ENCODE assay signal across 1 cellular context in the genomic region with DNA sequence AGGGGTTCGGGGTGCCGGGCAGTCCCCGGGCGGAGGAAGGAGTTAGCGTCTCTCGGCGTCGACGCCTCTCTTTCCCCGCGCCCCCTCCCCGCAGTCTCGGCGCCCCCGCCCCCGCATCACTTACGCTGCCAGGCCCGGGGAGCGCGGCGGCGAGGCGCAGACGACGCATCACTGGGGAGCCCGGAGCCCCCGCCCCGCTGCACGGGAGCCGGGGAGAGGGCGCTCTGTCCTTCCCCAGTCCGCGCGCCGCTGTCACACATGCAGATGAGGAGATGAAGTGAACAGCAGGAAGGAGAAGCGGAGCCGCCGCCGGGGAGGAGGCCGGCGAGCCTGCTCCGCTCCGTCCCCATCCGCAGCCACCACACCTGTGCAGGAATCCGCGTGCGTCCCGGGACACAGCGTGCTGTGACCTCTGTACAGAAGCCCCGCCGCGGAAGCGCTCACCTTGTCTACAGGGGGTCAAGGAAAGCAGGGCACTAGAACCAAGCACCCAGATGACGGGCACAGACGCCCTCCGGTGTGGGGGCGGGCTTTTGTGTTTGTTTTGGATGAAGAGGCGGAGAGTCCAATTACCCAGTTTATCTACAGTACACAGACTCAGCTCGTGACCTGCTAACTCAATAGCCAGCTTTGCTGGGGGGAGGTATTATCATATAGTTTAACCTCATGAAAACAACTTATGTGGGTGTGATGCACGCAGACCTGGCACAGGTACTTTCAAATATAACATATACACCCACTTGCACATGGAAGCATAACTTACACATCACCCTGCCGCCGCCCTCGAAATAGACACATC.
TF ChIP-seq lines count a peak whose summit lies in the region.

No MANE protein-coding gene starts in this region.

TF ChIP-seq in K562, 482 proteins besides CTCF, POLR2A, EP300 and RAD21 (continued from another document and continues in another):
- TF ChIP-seq, protein P1, sequence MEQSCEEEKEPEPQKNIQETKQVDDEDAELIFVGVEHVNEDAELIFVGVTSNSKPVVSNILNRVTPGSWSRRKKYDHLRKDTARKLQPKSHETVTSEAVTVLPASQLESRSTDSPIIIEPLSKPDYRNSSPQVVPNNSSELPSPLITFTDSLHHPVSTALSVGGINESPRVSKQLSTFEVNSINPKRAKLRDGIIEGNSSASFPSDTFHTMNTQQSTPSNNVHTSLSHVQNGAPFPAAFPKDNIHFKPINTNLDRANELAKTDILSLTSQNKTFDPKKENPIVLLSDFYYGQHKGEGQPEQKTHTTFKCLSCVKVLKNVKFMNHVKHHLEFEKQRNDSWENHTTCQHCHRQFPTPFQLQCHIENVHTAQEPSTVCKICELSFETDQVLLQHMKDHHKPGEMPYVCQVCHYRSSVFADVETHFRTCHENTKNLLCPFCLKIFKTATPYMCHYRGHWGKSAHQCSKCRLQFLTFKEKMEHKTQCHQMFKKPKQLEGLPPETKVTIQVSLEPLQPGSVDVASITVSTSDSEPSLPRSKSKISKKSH (CRISPR knock-in tag; IDR thresholded peaks at IDR 0.05), result no peak
- no peak for TF ChIP-seq SMC3 (conservative IDR thresholded peaks at IDR 0.05; ENCODE audit: insufficient read depth, low read depth, low read length)
- TF ChIP-seq, protein P2, sequence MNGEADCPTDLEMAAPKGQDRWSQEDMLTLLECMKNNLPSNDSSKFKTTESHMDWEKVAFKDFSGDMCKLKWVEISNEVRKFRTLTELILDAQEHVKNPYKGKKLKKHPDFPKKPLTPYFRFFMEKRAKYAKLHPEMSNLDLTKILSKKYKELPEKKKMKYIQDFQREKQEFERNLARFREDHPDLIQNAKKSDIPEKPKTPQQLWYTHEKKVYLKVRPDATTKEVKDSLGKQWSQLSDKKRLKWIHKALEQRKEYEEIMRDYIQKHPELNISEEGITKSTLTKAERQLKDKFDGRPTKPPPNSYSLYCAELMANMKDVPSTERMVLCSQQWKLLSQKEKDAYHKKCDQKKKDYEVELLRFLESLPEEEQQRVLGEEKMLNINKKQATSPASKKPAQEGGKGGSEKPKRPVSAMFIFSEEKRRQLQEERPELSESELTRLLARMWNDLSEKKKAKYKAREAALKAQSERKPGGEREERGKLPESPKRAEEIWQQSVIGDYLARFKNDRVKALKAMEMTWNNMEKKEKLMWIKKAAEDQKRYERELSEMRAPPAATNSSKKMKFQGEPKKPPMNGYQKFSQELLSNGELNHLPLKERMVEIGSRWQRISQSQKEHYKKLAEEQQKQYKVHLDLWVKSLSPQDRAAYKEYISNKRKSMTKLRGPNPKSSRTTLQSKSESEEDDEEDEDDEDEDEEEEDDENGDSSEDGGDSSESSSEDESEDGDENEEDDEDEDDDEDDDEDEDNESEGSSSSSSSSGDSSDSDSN (IDR thresholded peaks at IDR 0.05; ENCODE audit: borderline replicate concordance in 1 of 2, low read depth in 2 of 2, low read length in 2 of 2), result peak in 1 of 2 experiments; percentile 73; a peak in 1 of 4 replicates
- no peak for TF ChIP-seq SIRT6 (IDR thresholded peaks at IDR 0.05; ENCODE audit: low read depth, low read length)
- no peak for TF ChIP-seq ZNF184 (CRISPR knock-in tag; IDR thresholded peaks at IDR 0.05)
- TF ChIP-seq BMI1 (IDR thresholded peaks at IDR 0.05; ENCODE audit: low read length), result no peak
- no peak for TF ChIP-seq ESRRA (IDR thresholded peaks at IDR 0.05; ENCODE audit: borderline replicate concordance, low read depth)
- TF ChIP-seq, protein P3, sequence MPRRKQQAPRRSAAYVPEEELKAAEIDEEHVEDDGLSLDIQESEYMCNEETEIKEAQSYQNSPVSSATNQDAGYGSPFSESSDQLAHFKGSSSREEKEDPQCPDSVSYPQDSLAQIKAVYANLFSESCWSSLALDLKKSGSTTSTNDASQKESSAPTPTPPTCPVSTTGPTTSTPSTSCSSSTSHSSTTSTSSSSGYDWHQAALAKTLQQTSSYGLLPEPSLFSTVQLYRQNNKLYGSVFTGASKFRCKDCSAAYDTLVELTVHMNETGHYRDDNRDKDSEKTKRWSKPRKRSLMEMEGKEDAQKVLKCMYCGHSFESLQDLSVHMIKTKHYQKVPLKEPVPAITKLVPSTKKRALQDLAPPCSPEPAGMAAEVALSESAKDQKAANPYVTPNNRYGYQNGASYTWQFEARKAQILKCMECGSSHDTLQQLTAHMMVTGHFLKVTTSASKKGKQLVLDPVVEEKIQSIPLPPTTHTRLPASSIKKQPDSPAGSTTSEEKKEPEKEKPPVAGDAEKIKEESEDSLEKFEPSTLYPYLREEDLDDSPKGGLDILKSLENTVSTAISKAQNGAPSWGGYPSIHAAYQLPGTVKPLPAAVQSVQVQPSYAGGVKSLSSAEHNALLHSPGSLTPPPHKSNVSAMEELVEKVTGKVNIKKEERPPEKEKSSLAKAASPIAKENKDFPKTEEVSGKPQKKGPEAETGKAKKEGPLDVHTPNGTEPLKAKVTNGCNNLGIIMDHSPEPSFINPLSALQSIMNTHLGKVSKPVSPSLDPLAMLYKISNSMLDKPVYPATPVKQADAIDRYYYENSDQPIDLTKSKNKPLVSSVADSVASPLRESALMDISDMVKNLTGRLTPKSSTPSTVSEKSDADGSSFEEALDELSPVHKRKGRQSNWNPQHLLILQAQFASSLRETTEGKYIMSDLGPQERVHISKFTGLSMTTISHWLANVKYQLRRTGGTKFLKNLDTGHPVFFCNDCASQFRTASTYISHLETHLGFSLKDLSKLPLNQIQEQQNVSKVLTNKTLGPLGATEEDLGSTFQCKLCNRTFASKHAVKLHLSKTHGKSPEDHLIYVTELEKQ (CRISPR knock-in tag; IDR thresholded peaks at IDR 0.05), result no peak
- TF ChIP-seq ZC3H4 (CRISPR knock-in tag; IDR thresholded peaks at IDR 0.05; ENCODE audit: borderline replicate concordance), result no peak
- no peak for TF ChIP-seq NFIC (IDR thresholded peaks at IDR 0.05)
- TF ChIP-seq SOX6 (IDR thresholded peaks at IDR 0.05), result peak; percentile 67; the same call in 1 of the 2 replicates
- TF ChIP-seq BDP1 (IDR thresholded peaks at IDR 0.05; ENCODE audit: insufficient read depth, insufficient read length), result no peak
- TF ChIP-seq CTBP1 (IDR thresholded peaks at IDR 0.05; ENCODE audit: borderline replicate concordance), result peak; percentile 76; the same call in 1 of the 2 replicates
- TF ChIP-seq, protein P4, sequence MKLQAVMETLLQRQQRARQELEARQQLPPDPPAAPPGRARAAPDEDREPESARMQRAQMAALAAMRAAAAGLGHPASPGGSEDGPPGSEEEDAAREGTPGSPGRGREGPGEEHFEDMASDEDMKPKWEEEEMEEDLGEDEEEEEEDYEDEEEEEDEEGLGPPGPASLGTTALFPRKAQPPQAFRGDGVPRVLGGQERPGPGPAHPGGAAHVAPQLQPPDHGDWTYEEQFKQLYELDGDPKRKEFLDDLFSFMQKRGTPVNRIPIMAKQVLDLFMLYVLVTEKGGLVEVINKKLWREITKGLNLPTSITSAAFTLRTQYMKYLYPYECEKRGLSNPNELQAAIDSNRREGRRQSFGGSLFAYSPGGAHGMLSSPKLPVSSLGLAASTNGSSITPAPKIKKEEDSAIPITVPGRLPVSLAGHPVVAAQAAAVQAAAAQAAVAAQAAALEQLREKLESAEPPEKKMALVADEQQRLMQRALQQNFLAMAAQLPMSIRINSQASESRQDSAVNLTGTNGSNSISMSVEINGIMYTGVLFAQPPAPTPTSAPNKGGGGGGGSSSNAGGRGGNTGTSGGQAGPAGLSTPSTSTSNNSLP (IDR thresholded peaks at IDR 0.05; ENCODE audit: borderline replicate concordance, low read depth, low read length), result no peak
- no peak for TF ChIP-seq PTBP1 (IDR thresholded peaks at IDR 0.05; ENCODE audit: low read depth, low read length)
- TF ChIP-seq, protein P5, sequence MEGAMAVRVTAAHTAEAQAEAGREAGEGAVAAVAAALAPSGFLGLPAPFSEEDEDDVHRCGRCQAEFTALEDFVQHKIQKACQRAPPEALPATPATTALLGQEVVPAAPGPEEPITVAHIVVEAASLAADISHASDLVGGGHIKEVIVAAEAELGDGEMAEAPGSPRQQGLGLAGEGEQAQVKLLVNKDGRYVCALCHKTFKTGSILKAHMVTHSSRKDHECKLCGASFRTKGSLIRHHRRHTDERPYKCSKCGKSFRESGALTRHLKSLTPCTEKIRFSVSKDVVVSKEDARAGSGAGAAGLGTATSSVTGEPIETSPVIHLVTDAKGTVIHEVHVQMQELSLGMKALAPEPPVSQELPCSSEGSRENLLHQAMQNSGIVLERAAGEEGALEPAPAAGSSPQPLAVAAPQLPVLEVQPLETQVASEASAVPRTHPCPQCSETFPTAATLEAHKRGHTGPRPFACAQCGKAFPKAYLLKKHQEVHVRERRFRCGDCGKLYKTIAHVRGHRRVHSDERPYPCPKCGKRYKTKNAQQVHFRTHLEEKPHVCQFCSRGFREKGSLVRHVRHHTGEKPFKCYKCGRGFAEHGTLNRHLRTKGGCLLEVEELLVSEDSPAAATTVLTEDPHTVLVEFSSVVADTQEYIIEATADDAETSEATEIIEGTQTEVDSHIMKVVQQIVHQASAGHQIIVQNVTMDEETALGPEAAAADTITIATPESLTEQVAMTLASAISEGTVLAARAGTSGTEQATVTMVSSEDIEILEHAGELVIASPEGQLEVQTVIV (CRISPR knock-in tag; IDR thresholded peaks at IDR 0.05; ENCODE audit: borderline replicate concordance), result no peak
- no peak for TF ChIP-seq BACH1 (tag; IDR thresholded peaks at IDR 0.05)
- no peak for TF ChIP-seq FIP1L1 (IDR thresholded peaks at IDR 0.05; ENCODE audit: low read depth, low read length, poor library complexity, severe bottlenecking)
- TF ChIP-seq EWSR1 (IDR thresholded peaks at IDR 0.05; ENCODE audit: borderline replicate concordance, low read depth, partially characterized antibody), result no peak
- TF ChIP-seq KAT7 (CRISPR knock-in tag; IDR thresholded peaks at IDR 0.05; ENCODE audit: borderline replicate concordance), result no peak
- TF ChIP-seq, protein P6, sequence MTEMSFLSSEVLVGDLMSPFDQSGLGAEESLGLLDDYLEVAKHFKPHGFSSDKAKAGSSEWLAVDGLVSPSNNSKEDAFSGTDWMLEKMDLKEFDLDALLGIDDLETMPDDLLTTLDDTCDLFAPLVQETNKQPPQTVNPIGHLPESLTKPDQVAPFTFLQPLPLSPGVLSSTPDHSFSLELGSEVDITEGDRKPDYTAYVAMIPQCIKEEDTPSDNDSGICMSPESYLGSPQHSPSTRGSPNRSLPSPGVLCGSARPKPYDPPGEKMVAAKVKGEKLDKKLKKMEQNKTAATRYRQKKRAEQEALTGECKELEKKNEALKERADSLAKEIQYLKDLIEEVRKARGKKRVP (CRISPR knock-in tag; IDR thresholded peaks at IDR 0.05), result no peak
- TF ChIP-seq HMG20B (CRISPR knock-in tag; IDR thresholded peaks at IDR 0.05), result no peak
- no peak for TF ChIP-seq SIX5 (IDR thresholded peaks at IDR 0.05; ENCODE audit: borderline replicate concordance in 1 of 2, insufficient read depth in 1 of 2, low read depth in 1 of 2, low read length in 2 of 2)
- TF ChIP-seq RBM39 (optimal IDR thresholded peaks at IDR 0.05; ENCODE audit: low read depth, low read length), result no peak
- 0 out of 2 replicates have a peak, but pooled peaks have one; percentile 39 for TF ChIP-seq LCOR (CRISPR knock-in tag; IDR thresholded peaks at IDR 0.05)
- TF ChIP-seq, protein P7, sequence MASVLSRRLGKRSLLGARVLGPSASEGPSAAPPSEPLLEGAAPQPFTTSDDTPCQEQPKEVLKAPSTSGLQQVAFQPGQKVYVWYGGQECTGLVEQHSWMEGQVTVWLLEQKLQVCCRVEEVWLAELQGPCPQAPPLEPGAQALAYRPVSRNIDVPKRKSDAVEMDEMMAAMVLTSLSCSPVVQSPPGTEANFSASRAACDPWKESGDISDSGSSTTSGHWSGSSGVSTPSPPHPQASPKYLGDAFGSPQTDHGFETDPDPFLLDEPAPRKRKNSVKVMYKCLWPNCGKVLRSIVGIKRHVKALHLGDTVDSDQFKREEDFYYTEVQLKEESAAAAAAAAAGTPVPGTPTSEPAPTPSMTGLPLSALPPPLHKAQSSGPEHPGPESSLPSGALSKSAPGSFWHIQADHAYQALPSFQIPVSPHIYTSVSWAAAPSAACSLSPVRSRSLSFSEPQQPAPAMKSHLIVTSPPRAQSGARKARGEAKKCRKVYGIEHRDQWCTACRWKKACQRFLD (CRISPR knock-in tag; IDR thresholded peaks at IDR 0.05), result no peak
- no peak for TF ChIP-seq DNMT1 (IDR thresholded peaks at IDR 0.05)
- no peak for TF ChIP-seq RBM17 (IDR thresholded peaks at IDR 0.05; ENCODE audit: borderline replicate concordance, low read depth, low read length)
- no peak for TF ChIP-seq YY1 (IDR thresholded peaks at IDR 0.05; ENCODE audit: borderline replicate concordance in 1 of 3, control insufficient read depth in 1 of 3, extremely low read depth in 1 of 3, insufficient read depth in 3 of 3, insufficient read length in 1 of 3, insufficient replicate concordance in 2 of 3, low read depth in 1 of 3, low read length in 2 of 3)
- TF ChIP-seq, protein P8, sequence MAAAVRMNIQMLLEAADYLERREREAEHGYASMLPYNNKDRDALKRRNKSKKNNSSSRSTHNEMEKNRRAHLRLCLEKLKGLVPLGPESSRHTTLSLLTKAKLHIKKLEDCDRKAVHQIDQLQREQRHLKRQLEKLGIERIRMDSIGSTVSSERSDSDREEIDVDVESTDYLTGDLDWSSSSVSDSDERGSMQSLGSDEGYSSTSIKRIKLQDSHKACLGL (CRISPR knock-in tag; IDR thresholded peaks at IDR 0.05; ENCODE audit: borderline replicate concordance, poor library complexity, severe bottlenecking), result no peak
- no peak for TF ChIP-seq ZNF121 (CRISPR knock-in tag; conservative IDR thresholded peaks at IDR 0.05)
- TF ChIP-seq FOXJ2 (tag; IDR thresholded peaks at IDR 0.05), result no peak
- TF ChIP-seq, protein P9, sequence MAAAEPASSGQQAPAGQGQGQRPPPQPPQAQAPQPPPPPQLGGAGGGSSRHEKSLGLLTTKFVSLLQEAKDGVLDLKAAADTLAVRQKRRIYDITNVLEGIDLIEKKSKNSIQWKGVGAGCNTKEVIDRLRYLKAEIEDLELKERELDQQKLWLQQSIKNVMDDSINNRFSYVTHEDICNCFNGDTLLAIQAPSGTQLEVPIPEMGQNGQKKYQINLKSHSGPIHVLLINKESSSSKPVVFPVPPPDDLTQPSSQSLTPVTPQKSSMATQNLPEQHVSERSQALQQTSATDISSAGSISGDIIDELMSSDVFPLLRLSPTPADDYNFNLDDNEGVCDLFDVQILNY (CRISPR knock-in tag; IDR thresholded peaks at IDR 0.05), result 0 out of 2 replicates have a peak, but pooled peaks have one; percentile 58
- no peak for TF ChIP-seq ELF1 (tag; IDR thresholded peaks at IDR 0.05)
- TF ChIP-seq, protein P10, sequence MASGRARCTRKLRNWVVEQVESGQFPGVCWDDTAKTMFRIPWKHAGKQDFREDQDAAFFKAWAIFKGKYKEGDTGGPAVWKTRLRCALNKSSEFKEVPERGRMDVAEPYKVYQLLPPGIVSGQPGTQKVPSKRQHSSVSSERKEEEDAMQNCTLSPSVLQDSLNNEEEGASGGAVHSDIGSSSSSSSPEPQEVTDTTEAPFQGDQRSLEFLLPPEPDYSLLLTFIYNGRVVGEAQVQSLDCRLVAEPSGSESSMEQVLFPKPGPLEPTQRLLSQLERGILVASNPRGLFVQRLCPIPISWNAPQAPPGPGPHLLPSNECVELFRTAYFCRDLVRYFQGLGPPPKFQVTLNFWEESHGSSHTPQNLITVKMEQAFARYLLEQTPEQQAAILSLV (tag; IDR thresholded peaks at IDR 0.05), result no peak
- TF ChIP-seq, protein P11, sequence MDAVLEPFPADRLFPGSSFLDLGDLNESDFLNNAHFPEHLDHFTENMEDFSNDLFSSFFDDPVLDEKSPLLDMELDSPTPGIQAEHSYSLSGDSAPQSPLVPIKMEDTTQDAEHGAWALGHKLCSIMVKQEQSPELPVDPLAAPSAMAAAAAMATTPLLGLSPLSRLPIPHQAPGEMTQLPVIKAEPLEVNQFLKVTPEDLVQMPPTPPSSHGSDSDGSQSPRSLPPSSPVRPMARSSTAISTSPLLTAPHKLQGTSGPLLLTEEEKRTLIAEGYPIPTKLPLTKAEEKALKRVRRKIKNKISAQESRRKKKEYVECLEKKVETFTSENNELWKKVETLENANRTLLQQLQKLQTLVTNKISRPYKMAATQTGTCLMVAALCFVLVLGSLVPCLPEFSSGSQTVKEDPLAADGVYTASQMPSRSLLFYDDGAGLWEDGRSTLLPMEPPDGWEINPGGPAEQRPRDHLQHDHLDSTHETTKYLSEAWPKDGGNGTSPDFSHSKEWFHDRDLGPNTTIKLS (IDR thresholded peaks at IDR 0.05; ENCODE audit: borderline replicate concordance, low read depth), result no peak
- TF ChIP-seq ZNF717 (CRISPR knock-in tag; IDR thresholded peaks at IDR 0.05), result no peak
- no peak for TF ChIP-seq SETDB1 (IDR thresholded peaks at IDR 0.05; ENCODE audit: low read length)
